Comparison of ENCODE assay signal across 28 cellular contexts in the genomic region with DNA sequence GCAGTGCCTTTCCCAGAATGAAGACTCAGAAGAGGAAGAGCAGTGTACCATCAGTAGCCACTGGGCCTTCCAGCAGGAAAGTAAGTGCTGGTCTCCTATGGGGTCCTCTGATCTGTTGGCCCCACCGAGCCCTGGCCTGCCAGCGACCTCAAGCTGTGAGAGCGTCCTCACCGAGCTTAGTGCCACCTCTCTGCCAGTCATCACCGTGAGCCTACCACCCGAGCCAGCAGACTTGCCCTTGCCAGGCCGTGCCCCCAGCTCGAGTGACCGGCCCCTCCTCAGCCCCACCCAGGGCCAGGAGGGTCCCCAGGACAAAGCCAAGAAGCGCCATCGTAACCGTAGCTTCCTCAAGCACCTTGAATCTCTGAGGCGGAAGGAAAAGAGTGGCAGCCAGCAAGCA.
"Had no signal": no experiment of that assay in that cellular context is flagged by ENCODE, and none has a peak within 500 bp of the region (broad histone marks: within the 10 kb centered on the region; RNA-seq: fewer than 3 reads in every experiment).

No MANE protein-coding gene starts in this region.

- H3K4me1 ChIP-seq: left lung, parathyroid adenoma, suprapubic skin, tibial artery, upper lobe of right lung had no signal

- H3K27ac ChIP-seq: heart left ventricle, left lung, parathyroid adenoma, suprapubic skin, thoracic aorta, tibial artery, upper lobe of right lung had no signal

- H3K27me3 ChIP-seq: left lung, suprapubic skin, tibial artery, upper lobe of right lung had no signal

- DNase-seq: glutamatergic neuron; hypothalamus; immature natural killer cell; kidney; mesendoderm; midbrain; mucosa of descending colon; naive thymus-derived CD4-positive, alpha-beta T cell; nucleus accumbens; right cardiac atrium; stimulated activated CD4-positive, alpha-beta T cell treated with anti-CD3 and anti-CD28 coated beads, Interleukin-12 subunit alpha, Interleukin-12 subunit beta, amount 100 ng/mL, for 4 hours; stimulated activated CD4-positive, alpha-beta T cell treated with anti-CD3 and anti-CD28 coated beads, Interleukin-15, amount 100 ng/mL, for 24 hours; stimulated activated CD4-positive, alpha-beta T cell treated with anti-CD3 and anti-CD28 coated beads, Interleukin-2, amount 100 ng/mL, for 24 hours; stimulated activated CD4-positive, alpha-beta T cell treated with anti-CD3 and anti-CD28 coated beads, Interleukin-4, amount 100 ng/mL, for 1 hour; stimulated activated naive B cell treated with anti-CD40 and anti-IgM and Interleukin-4, amounts not matched to agents 10 μg/mL and 1 μg/mL and 100 μg/mL, for 72 hours; stimulated activated naive CD8-positive, alpha-beta T cell treated with anti-CD3 and anti-CD28 coated beads, Interleukin-15, Interleukin-2, amounts not matched to agents 100 U/mL and 50 U/mL, for 24 hours; tibial artery; trophoblast cell; upper lobe of right lung had no signal

- H3K36me3 ChIP-seq: suprapubic skin, thoracic aorta, tibial artery, upper lobe of right lung had no signal

- H3K4me3 ChIP-seq: heart left ventricle, left lung, lung, mucosa of descending colon, smooth muscle cell, suprapubic skin, thoracic aorta, tibial artery, upper lobe of right lung had no signal

- ATAC-seq: heart left ventricle; left colon; left lung; mucosa of descending colon; naive thymus-derived CD4-positive, alpha-beta T cell; natural killer cell treated with Interleukin-12 subunit alpha and Interleukin-12 subunit beta and Interleukin-15 and Interleukin-18, amount 100 ng/mL, for 72 hours; right cardiac atrium; stimulated activated naive B cell treated with anti-CD40 and anti-IgM and Interleukin-4, amounts not matched to agents 10 μg/mL and 1 μg/mL and 100 μg/mL, for 72 hours; stimulated activated naive CD8-positive, alpha-beta T cell treated with anti-CD3 and anti-CD28 coated beads, Interleukin-15, Interleukin-2, amounts not matched to agents 100 U/mL and 50 U/mL, for 24 hours; upper lobe of right lung had no signal

- H3K9me3 ChIP-seq: heart left ventricle, left lung, mucosa of descending colon, suprapubic skin, thoracic aorta, tibial artery, upper lobe of right lung had no signal
